Comparison of ENCODE assay signal across 1 cellular context in the genomic region with DNA sequence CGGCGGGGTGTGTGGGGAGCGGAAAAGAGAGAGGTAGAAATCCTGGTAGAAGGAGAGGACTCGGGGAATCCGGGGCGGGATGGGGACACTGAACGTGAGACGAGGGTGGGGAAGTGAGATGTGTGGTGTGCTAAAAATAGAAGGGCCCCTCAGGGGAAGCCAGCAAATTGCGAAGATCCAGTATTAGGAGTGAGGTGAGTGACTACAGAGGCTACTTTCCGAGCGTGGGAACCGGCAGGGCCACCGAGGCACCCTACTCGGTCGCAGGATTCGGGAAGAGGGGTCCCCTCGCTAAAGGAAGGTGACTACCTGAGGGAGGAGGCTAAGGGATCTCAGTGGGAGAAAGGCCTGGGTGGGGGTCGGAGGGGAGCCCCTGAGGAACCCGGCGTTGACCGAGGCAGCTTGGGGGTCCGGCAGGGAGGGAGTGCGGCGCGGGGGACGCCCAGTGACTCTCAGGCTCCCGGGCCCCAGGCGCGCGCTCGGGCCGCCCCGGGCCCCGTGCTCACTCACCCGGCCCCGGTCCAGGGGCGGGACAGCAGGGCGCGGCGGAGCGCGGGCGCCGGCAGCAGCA.
TF ChIP-seq lines count a peak whose summit lies in the region.

No MANE protein-coding gene starts in this region.

TF ChIP-seq in HepG2, 621 proteins besides CTCF, POLR2A, EP300 and RAD21 (continued from another document and continues in another):
- TF ChIP-seq, protein P1, sequence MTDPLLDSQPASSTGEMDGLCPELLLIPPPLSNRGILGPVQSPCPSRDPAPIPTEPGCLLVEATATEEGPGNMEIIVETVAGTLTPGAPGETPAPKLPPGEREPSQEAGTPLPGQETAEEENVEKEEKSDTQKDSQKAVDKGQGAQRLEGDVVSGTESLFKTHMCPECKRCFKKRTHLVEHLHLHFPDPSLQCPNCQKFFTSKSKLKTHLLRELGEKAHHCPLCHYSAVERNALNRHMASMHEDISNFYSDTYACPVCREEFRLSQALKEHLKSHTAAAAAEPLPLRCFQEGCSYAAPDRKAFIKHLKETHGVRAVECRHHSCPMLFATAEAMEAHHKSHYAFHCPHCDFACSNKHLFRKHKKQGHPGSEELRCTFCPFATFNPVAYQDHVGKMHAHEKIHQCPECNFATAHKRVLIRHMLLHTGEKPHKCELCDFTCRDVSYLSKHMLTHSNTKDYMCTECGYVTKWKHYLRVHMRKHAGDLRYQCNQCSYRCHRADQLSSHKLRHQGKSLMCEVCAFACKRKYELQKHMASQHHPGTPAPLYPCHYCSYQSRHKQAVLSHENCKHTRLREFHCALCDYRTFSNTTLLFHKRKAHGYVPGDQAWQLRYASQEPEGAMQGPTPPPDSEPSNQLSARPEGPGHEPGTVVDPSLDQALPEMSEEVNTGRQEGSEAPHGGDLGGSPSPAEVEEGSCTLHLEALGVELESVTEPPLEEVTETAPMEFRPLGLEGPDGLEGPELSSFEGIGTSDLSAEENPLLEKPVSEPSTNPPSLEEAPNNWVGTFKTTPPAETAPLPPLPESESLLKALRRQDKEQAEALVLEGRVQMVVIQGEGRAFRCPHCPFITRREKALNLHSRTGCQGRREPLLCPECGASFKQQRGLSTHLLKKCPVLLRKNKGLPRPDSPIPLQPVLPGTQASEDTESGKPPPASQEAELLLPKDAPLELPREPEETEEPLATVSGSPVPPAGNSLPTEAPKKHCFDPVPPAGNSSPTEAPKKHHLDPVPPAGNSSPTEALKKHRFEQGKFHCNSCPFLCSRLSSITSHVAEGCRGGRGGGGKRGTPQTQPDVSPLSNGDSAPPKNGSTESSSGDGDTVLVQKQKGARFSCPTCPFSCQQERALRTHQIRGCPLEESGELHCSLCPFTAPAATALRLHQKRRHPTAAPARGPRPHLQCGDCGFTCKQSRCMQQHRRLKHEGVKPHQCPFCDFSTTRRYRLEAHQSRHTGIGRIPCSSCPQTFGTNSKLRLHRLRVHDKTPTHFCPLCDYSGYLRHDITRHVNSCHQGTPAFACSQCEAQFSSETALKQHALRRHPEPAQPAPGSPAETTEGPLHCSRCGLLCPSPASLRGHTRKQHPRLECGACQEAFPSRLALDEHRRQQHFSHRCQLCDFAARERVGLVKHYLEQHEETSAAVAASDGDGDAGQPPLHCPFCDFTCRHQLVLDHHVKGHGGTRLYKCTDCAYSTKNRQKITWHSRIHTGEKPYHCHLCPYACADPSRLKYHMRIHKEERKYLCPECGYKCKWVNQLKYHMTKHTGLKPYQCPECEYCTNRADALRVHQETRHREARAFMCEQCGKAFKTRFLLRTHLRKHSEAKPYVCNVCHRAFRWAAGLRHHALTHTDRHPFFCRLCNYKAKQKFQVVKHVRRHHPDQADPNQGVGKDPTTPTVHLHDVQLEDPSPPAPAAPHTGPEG (CRISPR knock-in tag; IDR thresholded peaks at IDR 0.05), result 0 out of 2 replicates have a peak, but pooled peaks have one; percentile 31
- TF ChIP-seq, protein P2, sequence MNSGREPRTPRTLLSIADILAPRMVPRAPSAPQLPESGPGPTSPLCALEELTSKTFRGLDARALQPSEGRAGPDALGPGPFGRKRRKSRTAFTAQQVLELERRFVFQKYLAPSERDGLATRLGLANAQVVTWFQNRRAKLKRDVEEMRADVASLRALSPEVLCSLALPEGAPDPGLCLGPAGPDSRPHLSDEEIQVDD (CRISPR knock-in tag; IDR thresholded peaks at IDR 0.05; ENCODE audit: borderline replicate concordance), result no peak
- no peak for TF ChIP-seq ATF7 (IDR thresholded peaks at IDR 0.05)
- no peak for TF ChIP-seq ATF7 (CRISPR knock-in tag; IDR thresholded peaks at IDR 0.05)
- TF ChIP-seq SIN3A (IDR thresholded peaks at IDR 0.05; ENCODE audit: borderline replicate concordance, low read depth, low read length), result peak; percentile 39; the same call in 1 of the 2 replicates
- TF ChIP-seq, protein P3, sequence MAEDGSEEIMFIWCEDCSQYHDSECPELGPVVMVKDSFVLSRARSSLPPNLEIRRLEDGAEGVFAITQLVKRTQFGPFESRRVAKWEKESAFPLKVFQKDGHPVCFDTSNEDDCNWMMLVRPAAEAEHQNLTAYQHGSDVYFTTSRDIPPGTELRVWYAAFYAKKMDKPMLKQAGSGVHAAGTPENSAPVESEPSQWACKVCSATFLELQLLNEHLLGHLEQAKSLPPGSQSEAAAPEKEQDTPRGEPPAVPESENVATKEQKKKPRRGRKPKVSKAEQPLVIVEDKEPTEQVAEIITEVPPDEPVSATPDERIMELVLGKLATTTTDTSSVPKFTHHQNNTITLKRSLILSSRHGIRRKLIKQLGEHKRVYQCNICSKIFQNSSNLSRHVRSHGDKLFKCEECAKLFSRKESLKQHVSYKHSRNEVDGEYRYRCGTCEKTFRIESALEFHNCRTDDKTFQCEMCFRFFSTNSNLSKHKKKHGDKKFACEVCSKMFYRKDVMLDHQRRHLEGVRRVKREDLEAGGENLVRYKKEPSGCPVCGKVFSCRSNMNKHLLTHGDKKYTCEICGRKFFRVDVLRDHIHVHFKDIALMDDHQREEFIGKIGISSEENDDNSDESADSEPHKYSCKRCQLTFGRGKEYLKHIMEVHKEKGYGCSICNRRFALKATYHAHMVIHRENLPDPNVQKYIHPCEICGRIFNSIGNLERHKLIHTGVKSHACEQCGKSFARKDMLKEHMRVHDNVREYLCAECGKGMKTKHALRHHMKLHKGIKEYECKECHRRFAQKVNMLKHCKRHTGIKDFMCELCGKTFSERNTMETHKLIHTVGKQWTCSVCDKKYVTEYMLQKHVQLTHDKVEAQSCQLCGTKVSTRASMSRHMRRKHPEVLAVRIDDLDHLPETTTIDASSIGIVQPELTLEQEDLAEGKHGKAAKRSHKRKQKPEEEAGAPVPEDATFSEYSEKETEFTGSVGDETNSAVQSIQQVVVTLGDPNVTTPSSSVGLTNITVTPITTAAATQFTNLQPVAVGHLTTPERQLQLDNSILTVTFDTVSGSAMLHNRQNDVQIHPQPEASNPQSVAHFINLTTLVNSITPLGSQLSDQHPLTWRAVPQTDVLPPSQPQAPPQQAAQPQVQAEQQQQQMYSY (CRISPR knock-in tag; IDR thresholded peaks at IDR 0.05), result peak; percentile 20; the same call in 1 of the 2 replicates
- TF ChIP-seq SMAD3 (CRISPR knock-in tag; IDR thresholded peaks at IDR 0.05), result no peak
- 0 out of 2 replicates have a peak, but pooled peaks have one; percentile 34 for TF ChIP-seq ZSCAN25 (CRISPR knock-in tag; IDR thresholded peaks at IDR 0.05)
- no peak for TF ChIP-seq KLF13 (CRISPR knock-in tag; IDR thresholded peaks at IDR 0.05)
- 0 out of 2 replicates have a peak, but pooled peaks have one; percentile 34 for TF ChIP-seq RORA (CRISPR knock-in tag; IDR thresholded peaks at IDR 0.05)
- TF ChIP-seq POLR2AphosphoS5 (IDR thresholded peaks at IDR 0.05; ENCODE audit: low read depth, low read length), result peak; percentile 68; the same call in 1 of the 2 replicates
- no peak for TF ChIP-seq MEIS2 (CRISPR knock-in tag; IDR thresholded peaks at IDR 0.05)
- TF ChIP-seq YY1 (IDR thresholded peaks at IDR 0.05; ENCODE audit: insufficient read depth, insufficient replicate concordance, low read depth, low read length), result peak; percentile 60
- TF ChIP-seq, protein P4, sequence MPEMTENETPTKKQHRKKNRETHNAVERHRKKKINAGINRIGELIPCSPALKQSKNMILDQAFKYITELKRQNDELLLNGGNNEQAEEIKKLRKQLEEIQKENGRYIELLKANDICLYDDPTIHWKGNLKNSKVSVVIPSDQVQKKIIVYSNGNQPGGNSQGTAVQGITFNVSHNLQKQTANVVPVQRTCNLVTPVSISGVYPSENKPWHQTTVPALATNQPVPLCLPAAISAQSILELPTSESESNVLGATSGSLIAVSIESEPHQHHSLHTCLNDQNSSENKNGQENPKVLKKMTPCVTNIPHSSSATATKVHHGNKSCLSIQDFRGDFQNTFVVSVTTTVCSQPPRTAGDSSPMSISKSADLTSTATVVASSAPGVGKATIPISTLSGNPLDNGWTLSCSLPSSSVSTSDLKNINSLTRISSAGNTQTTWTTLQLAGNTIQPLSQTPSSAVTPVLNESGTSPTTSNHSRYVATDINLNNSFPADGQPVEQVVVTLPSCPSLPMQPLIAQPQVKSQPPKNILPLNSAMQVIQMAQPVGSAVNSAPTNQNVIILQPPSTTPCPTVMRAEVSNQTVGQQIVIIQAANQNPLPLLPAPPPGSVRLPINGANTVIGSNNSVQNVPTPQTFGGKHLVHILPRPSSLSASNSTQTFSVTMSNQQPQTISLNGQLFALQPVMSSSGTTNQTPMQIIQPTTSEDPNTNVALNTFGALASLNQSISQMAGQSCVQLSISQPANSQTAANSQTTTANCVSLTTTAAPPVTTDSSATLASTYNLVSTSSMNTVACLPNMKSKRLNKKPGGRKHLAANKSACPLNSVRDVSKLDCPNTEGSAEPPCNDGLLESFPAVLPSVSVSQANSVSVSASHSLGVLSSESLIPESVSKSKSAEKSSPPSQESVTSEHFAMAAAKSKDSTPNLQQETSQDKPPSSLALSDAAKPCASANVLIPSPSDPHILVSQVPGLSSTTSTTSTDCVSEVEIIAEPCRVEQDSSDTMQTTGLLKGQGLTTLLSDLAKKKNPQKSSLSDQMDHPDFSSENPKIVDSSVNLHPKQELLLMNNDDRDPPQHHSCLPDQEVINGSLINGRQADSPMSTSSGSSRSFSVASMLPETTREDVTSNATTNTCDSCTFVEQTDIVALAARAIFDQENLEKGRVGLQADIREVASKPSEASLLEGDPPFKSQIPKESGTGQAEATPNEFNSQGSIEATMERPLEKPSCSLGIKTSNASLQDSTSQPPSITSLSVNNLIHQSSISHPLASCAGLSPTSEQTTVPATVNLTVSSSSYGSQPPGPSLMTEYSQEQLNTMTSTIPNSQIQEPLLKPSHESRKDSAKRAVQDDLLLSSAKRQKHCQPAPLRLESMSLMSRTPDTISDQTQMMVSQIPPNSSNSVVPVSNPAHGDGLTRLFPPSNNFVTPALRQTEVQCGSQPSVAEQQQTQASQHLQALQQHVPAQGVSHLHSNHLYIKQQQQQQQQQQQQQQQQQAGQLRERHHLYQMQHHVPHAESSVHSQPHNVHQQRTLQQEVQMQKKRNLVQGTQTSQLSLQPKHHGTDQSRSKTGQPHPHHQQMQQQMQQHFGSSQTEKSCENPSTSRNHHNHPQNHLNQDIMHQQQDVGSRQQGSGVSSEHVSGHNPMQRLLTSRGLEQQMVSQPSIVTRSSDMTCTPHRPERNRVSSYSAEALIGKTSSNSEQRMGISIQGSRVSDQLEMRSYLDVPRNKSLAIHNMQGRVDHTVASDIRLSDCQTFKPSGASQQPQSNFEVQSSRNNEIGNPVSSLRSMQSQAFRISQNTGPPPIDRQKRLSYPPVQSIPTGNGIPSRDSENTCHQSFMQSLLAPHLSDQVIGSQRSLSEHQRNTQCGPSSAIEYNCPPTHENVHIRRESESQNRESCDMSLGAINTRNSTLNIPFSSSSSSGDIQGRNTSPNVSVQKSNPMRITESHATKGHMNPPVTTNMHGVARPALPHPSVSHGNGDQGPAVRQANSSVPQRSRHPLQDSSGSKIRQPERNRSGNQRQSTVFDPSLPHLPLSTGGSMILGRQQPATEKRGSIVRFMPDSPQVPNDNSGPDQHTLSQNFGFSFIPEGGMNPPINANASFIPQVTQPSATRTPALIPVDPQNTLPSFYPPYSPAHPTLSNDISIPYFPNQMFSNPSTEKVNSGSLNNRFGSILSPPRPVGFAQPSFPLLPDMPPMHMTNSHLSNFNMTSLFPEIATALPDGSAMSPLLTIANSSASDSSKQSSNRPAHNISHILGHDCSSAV (CRISPR knock-in tag; IDR thresholded peaks at IDR 0.05; ENCODE audit: borderline replicate concordance), result no peak
- no peak for TF ChIP-seq ZNF274 (CRISPR knock-in tag; IDR thresholded peaks at IDR 0.05)
- no peak for TF ChIP-seq FOXA1 (IDR thresholded peaks at IDR 0.05)
- no peak for TF ChIP-seq FOXA1 (CRISPR knock-in tag; IDR thresholded peaks at IDR 0.05)
- peak; percentile 98 for TF ChIP-seq RBFOX2 (IDR thresholded peaks at IDR 0.05; ENCODE audit: low read depth, low read length)
- TF ChIP-seq, protein P5, sequence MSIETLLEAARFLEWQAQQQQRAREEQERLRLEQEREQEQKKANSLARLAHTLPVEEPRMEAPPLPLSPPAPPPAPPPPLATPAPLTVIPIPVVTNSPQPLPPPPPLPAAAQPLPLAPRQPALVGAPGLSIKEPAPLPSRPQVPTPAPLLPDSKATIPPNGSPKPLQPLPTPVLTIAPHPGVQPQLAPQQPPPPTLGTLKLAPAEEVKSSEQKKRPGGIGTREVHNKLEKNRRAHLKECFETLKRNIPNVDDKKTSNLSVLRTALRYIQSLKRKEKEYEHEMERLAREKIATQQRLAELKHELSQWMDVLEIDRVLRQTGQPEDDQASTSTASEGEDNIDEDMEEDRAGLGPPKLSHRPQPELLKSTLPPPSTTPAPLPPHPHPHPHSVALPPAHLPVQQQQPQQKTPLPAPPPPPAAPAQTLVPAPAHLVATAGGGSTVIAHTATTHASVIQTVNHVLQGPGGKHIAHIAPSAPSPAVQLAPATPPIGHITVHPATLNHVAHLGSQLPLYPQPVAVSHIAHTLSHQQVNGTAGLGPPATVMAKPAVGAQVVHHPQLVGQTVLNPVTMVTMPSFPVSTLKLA (IDR thresholded peaks at IDR 0.05), result no peak
- no peak for TF ChIP-seq ZNF780A (CRISPR knock-in tag; IDR thresholded peaks at IDR 0.05)
- TF ChIP-seq ZSCAN30 (CRISPR knock-in tag; IDR thresholded peaks at IDR 0.05), result 0 out of 2 replicates have a peak, but pooled peaks have one; percentile 43
- no peak for TF ChIP-seq RBM22 (optimal IDR thresholded peaks at IDR 0.05; ENCODE audit: low read length)
- peak; percentile 65 for TF ChIP-seq TAF1 (CRISPR knock-in tag; IDR thresholded peaks at IDR 0.05)
- 0 out of 2 replicates have a peak, but pooled peaks have one; percentile 72 for TF ChIP-seq ARID2 (CRISPR knock-in tag; IDR thresholded peaks at IDR 0.05; ENCODE audit: borderline replicate concordance)
- TF ChIP-seq SATB2 (CRISPR knock-in tag; IDR thresholded peaks at IDR 0.05), result no peak; the same call in 1 of the 2 replicates
- no peak for TF ChIP-seq IKZF4 (CRISPR knock-in tag; IDR thresholded peaks at IDR 0.05; ENCODE audit: borderline replicate concordance, low read depth, not compliant biosample characterization)
- TF ChIP-seq ZNF263 (CRISPR knock-in tag; IDR thresholded peaks at IDR 0.05), result peak; percentile 18; the same call in 1 of the 2 replicates
- TF ChIP-seq ISL2 (CRISPR knock-in tag; IDR thresholded peaks at IDR 0.05), result 0 out of 2 replicates have a peak, but pooled peaks have one; percentile 2
- TF ChIP-seq, protein P6, sequence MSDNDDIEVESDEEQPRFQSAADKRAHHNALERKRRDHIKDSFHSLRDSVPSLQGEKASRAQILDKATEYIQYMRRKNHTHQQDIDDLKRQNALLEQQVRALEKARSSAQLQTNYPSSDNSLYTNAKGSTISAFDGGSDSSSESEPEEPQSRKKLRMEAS (IDR thresholded peaks at IDR 0.05), result no peak
- TF ChIP-seq NR2F1 (CRISPR knock-in tag; IDR thresholded peaks at IDR 0.05), result no peak
- TF ChIP-seq, protein P7, sequence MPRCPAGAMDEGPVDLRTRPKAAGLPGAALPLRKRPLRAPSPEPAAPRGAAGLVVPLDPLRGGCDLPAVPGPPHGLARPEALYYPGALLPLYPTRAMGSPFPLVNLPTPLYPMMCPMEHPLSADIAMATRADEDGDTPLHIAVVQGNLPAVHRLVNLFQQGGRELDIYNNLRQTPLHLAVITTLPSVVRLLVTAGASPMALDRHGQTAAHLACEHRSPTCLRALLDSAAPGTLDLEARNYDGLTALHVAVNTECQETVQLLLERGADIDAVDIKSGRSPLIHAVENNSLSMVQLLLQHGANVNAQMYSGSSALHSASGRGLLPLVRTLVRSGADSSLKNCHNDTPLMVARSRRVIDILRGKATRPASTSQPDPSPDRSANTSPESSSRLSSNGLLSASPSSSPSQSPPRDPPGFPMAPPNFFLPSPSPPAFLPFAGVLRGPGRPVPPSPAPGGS (CRISPR knock-in tag; IDR thresholded peaks at IDR 0.05), result peak; percentile 83; the same call in 1 of the 2 replicates
- peak; percentile 39 for TF ChIP-seq ZFX (CRISPR knock-in tag; IDR thresholded peaks at IDR 0.05; ENCODE audit: low read depth)
